Comparison of ENCODE assay signal across 17 cellular contexts in the genomic region with DNA sequence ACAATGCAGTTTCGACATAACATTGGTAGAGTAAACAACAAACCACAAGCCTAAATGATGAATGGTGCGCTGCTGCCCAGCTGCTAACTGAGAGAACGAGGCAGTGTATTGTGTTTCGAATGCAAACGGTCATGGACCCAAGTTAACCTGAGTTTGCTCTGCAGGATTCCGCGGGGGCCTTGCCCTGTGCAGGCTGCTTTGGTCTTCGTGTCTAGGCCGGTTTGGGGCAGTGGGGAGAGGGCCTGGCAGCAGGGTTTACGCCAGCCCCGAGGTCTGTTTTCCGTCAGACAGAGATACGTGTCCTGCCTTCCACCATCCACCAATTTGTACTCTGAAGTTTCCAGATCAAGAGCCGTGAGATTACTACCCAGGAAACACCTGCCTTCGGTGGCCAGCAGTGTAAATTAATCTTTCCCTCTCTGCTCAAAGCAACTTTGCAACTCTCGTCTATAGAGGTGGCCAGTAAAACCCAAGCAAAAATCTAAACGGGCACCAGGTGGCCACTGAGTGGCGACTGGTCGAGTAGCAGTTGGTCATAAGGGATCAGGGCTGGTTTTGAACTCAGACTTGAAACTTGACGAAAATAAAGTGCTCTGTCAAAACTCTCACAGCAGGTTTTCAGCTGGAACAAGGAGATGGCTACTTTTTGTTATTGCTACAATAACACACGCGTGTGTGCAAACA. TPM values are rescaled to one million over a fixed set of nuclear protein-coding genes. Genes with fewer than 3 reads are reported as not detected.
A peak's percentile ranks its signal among the peaks of the same experiment; 100 is the strongest.
DNase-seq lines count a peak whose midpoint lies in the region; ATAC-seq, FAIRE-seq and TF ChIP-seq lines count a peak whose summit lies in the region.
"Had no signal": no experiment of that assay in that cellular context is flagged by ENCODE, and none has a peak within 500 bp of the region (broad histone marks: within the 10 kb centered on the region; RNA-seq: fewer than 3 reads in every experiment).

No MANE protein-coding gene starts in this region.

- DNase-seq in HepG2 (ENCODE audit: low spot score), result no peak
- DNase-seq in right lobe of liver, result no peak
- peak; percentile 58 for DNase-seq in NCI-H510A (lab: John Stamatoyannopoulos, UW)
- peak; percentile 52 for DNase-seq in fibroblast of peridontal ligament (ENCODE audit: extremely low read depth)
- no peak for DNase-seq in NCI-H1930 (lab: John Stamatoyannopoulos, UW)
- no peak for DNase-seq in activated naive CD4-positive, alpha-beta T cell treated with anti-CD3 and anti-CD28 coated beads, Interleukin-2, amount 50 U/mL, for 72 hours (ENCODE audit: low spot score in 2 of 2)
- DNase-seq in NCI-H1105 treated with DMSO at 0.1 percent for 48 hours (lab: John Stamatoyannopoulos, UW), result no peak
- no peak for DNase-seq in activated CD4-positive, alpha-beta T cell treated with anti-CD3 and anti-CD28 coated beads, Interleukin-2, amount 50 U/mL, for 48 hours
- DNase-seq: activated CD8-positive, alpha-beta memory T cell treated with anti-CD3 and anti-CD28 coated beads, Interleukin-2, amount 50 U/mL, for 4 hours; activated naive CD4-positive, alpha-beta T cell treated with Interleukin-2 at 50 U/mL for 16 hours; GM23248; NCI-H1694 treated with DMSO at 0.1 percent for 48 hours; NCI-H748 treated with DMSO at 0.1 percent for 48 hours had no signal

- TF ChIP-seq EP300 in HepG2 (IDR thresholded peaks at IDR 0.05; ENCODE audit: low read depth in 2 of 2, low read length in 2 of 2), result no peak
- no peak for TF ChIP-seq EP300 in HepG2 (CRISPR knock-in tag; IDR thresholded peaks at IDR 0.05; ENCODE audit: borderline replicate concordance)

- no peak overlapping the region for H3K27ac Mint-ChIP-seq in activated naive CD4-positive, alpha-beta T cell treated with anti-CD3 and anti-CD28 coated beads, Interleukin-2, amount 50 U/mL, for 72 hours

- CTCF ChIA-PET in HepG2 (lab: Yijun Ruan, JAX; ENCODE audit: low intra/inter-chr PET ratio, low total read pairs), result no interaction called here

- H3K9ac ChIP-seq in HepG2 (ENCODE audit: insufficient read depth, low read depth, low read length), result no peak overlapping the region
- H3K9ac ChIP-seq: GM23248 had no signal

- in situ Hi-C loops in HepG2 (cut with HindIII; ENCODE audit: extremely low pct_ligation_motif_present, low pct_unique_long_range_greater_than_20kb), result no loop called here

- intact Hi-C loops in HepG2 (cut with micrococcal nuclease; ENCODE audit: unreplicated experiment) (no loop called here), right lobe of liver (cut with DNase I) (no loop called here)

- H3K4me2 ChIP-seq in HepG2 (ENCODE audit: low read depth, low read length), result no peak overlapping the region

- TF ChIP-seq POLR2A in HepG2 (IDR thresholded peaks at IDR 0.05; ENCODE audit: insufficient read depth in 1 of 2, low read depth in 2 of 2, low read length in 2 of 2), result no peak
- no peak for TF ChIP-seq POLR2A in right lobe of liver (IDR thresholded peaks at IDR 0.05)

- no peak for FAIRE-seq in HepG2 (lab: Jason Lieb, UNC)
- FAIRE-seq: A204.1, D721Med had no signal

- peaks cover 18% of the 10 kb centered on the region; the same call in 1 of the 2 replicates for H3K4me1 ChIP-seq in HepG2 (ENCODE audit: insufficient read depth, low read length)
- H3K4me1 ChIP-seq in right lobe of liver, result no peaks in the 10 kb centered on the region

- no peaks in the 10 kb centered on the region; a peak in 1 of 5 replicates for H3K27me3 ChIP-seq in HepG2 (ENCODE audit: control insufficient read depth in 1 of 2, insufficient read depth in 2 of 2, low read length in 2 of 2)
- no peaks in the 10 kb centered on the region for H3K27me3 ChIP-seq in right lobe of liver

- no peak overlapping the region for H3K27ac ChIP-seq in HepG2 (ENCODE audit: extremely low read length, insufficient read depth, low read length)
- H3K27ac ChIP-seq in right lobe of liver, result no peak overlapping the region
- H3K27ac ChIP-seq: GM23248 had no signal

- POLR2A ChIA-PET in HepG2 (lab: Yijun Ruan, JAX), result no interaction called here

- H4K20me1 ChIP-seq in HepG2 (ENCODE audit: insufficient read depth, low read length), result no peaks in the 10 kb centered on the region

- no peaks in the 10 kb centered on the region for H3K36me3 Mint-ChIP-seq in activated naive CD4-positive, alpha-beta T cell treated with anti-CD3 and anti-CD28 coated beads, Interleukin-2, amount 50 U/mL, for 72 hours

- peaks cover 0 to 6% of the 10 kb centered on the region in 2 experiments; a peak in 1 of 5 replicates for H3K36me3 ChIP-seq in HepG2 (replicated peaks in 1 of 2; ENCODE audit: control insufficient read depth in 1 of 2, insufficient read depth in 2 of 2, low read length in 2 of 2)
- no peaks in the 10 kb centered on the region for H3K36me3 ChIP-seq in right lobe of liver

- no peaks in the 10 kb centered on the region for H3K79me2 ChIP-seq in HepG2 (ENCODE audit: insufficient read depth, low read length)

- H3K9me3 ChIP-seq in HepG2 (ENCODE audit: low read length), result no peaks in the 10 kb centered on the region
- H3K9me3 ChIP-seq in right lobe of liver, result no peaks in the 10 kb centered on the region

- no peak for TF ChIP-seq RAD21 in HepG2 (CRISPR knock-in tag; IDR thresholded peaks at IDR 0.05)

- no peak overlapping the region for H2AFZ ChIP-seq in HepG2 (ENCODE audit: low read length)
- H2AFZ ChIP-seq: GM23248 had no signal

- no TSS peak for BruUV-seq in HepG2 (replicated peaks; lab: Mats Ljungman, UMichigan)

- H3K9me3 Mint-ChIP-seq in activated naive CD4-positive, alpha-beta T cell treated with anti-CD3 and anti-CD28 coated beads, Interleukin-2, amount 50 U/mL, for 72 hours, result no peaks in the 10 kb centered on the region

- ATAC-seq in HepG2 (peak; percentile 58), right lobe of liver (no peak)
- ATAC-seq in activated naive CD4-positive, alpha-beta T cell treated with anti-CD3 and anti-CD28 coated beads, Interleukin-2, amount 50 U/mL, for 72 hours, result no peak
- ATAC-seq: activated CD4-positive, CD25-positive, alpha-beta regulatory T cell treated with anti-CD3 and anti-CD28 coated beads, Interleukin-2, amount 50 U/mL, for 24 hours; left lobe of liver had no signal

- 69% methylated on average over 20 of the region's 22 CpGs for WGBS in HepG2 (ENCODE audit: low lambda C conversion rate)
- WGBS in right lobe of liver (ENCODE audit: insufficient coverage, low coverage, low lambda C conversion rate, missing lambda C conversion rate), result 53% methylated on average over 13 of the region's 22 CpGs

- TF ChIP-seq CTCF in HepG2 (CRISPR knock-in tag; IDR thresholded peaks at IDR 0.05), result no peak
- TF ChIP-seq CTCF in right lobe of liver (IDR thresholded peaks at IDR 0.05), result no peak

- H3K4me3 ChIP-seq in HepG2 (replicated peaks in 1 of 3; ENCODE audit: insufficient read depth in 1 of 3, low read depth in 2 of 3, low read length in 3 of 3) (no peak overlapping the region), right lobe of liver (no peak overlapping the region)
- H3K4me3 ChIP-seq: GM23248 had no signal

TF ChIP-seq in HepG2, 621 proteins besides CTCF, POLR2A, EP300 and RAD21:
- TF ChIP-seq ATF7 (IDR thresholded peaks at IDR 0.05) (no peak), ATF7 (CRISPR knock-in tag; IDR thresholded peaks at IDR 0.05) (no peak), ZFP82 (CRISPR knock-in tag; IDR thresholded peaks at IDR 0.05; ENCODE audit: borderline replicate concordance) (no peak), ZNF121 (CRISPR knock-in tag; IDR thresholded peaks at IDR 0.05) (no peak), STAG1 (CRISPR knock-in tag; IDR thresholded peaks at IDR 0.05) (0 out of 2 replicates have a peak, but pooled peaks have one; percentile 4), ZNF382 (CRISPR knock-in tag; IDR thresholded peaks at IDR 0.05; ENCODE audit: borderline replicate concordance) (no peak), SIX1 (CRISPR knock-in tag; IDR thresholded peaks at IDR 0.05; ENCODE audit: borderline replicate concordance) (no peak), ZFP37 (CRISPR knock-in tag; IDR thresholded peaks at IDR 0.05; ENCODE audit: borderline replicate concordance) (no peak), ZNF205 (CRISPR knock-in tag; IDR thresholded peaks at IDR 0.05) (no peak), FOXA1 (IDR thresholded peaks at IDR 0.05) (no peak), FOXA1 (CRISPR knock-in tag; IDR thresholded peaks at IDR 0.05) (peak; percentile 20; the same call in 1 of the 2 replicates), IKZF1 (IDR thresholded peaks at IDR 0.05) (no peak), SMC3 (IDR thresholded peaks at IDR 0.05; ENCODE audit: low read length) (peak; percentile 13; the same call in 1 of the 2 replicates), SOX6 (IDR thresholded peaks at IDR 0.05) (no peak), SOX6 (CRISPR knock-in tag; IDR thresholded peaks at IDR 0.05) (no peak), ZNF3 (CRISPR knock-in tag; IDR thresholded peaks at IDR 0.05) (no peak)

RNA-seq across cellular contexts. Expression of a gene that starts 6.3 kb away (rescaled TPM):
- total RNA-seq in HepG2 (2016; rRNA removed; fragmentation: Illumina TruSeq; extraction: Trizol) (4.0 and 4.2 TPM in 2 replicates), right lobe of liver (1 to 10 TPM; 1.9 to 4.0 (median 2.7) TPM)
- 1.2 and 1.5 TPM in 2 replicates for total RNA-seq in HepG2 (2016; cell fraction: cytosol; rRNA removed; fragmentation: Illumina TruSeq; extraction: Trizol; ENCODE audit: low read depth)
- 3.0 and 4.8 TPM in 2 replicates for total RNA-seq in HepG2 (2016; cell fraction: insoluble cytoplasmic fraction; rRNA removed; fragmentation: Illumina TruSeq; extraction: Trizol)
- total RNA-seq in HepG2 (2016; cell fraction: membrane; rRNA removed; fragmentation: Illumina TruSeq; extraction: Trizol), result 1.9 TPM in 2 replicates
- total RNA-seq in HepG2 (2016; cell fraction: nucleus; rRNA removed; fragmentation: Illumina TruSeq; extraction: Trizol), result 8.4 and 8.5 TPM in 2 replicates
- polyA plus RNA-seq in HepG2 (2011; rRNA removed), result 6.9 and 8.7 TPM in 2 replicates
- polyA plus RNA-seq in HepG2 (2011; cell fraction: cytosol; rRNA removed), result 1.9 and 2.1 TPM in 2 replicates
- 29.0 and 46.2 TPM in 2 replicates for polyA plus RNA-seq in HepG2 (2011; cell fraction: nucleus; rRNA removed)
- polyA plus RNA-seq in HepG2 (2012), result 2.7 and 2.8 TPM in 2 replicates
- 0.29 and 0.34 TPM in 2 replicates for polyA plus RNA-seq in HepG2 (2016; cell fraction: cytosol; fragmentation: Illumina TruSeq; extraction: Trizol; ENCODE audit: low read depth)
- 2.1 and 3.3 TPM in 2 replicates for polyA plus RNA-seq in HepG2 (2016; cell fraction: insoluble cytoplasmic fraction; fragmentation: Illumina TruSeq; extraction: Trizol; ENCODE audit: low read depth)
- polyA plus RNA-seq in HepG2 (2016; cell fraction: membrane; fragmentation: Illumina TruSeq; extraction: Trizol; ENCODE audit: low read depth), result 0.50 and 0.78 TPM in 2 replicates
- polyA plus RNA-seq in HepG2 (2016; cell fraction: nucleus; fragmentation: Illumina TruSeq; extraction: Trizol; ENCODE audit: insufficient read depth, low read depth), result 15.5 and 16.6 TPM in 2 replicates
- 15.6 and 28.2 TPM in 2 replicates for polyA minus RNA-seq in HepG2 (2011; rRNA and poly(A)+ RNA removed; ENCODE audit: low replicate concordance)
- 3.9 and 5.9 TPM in 2 replicates for polyA minus RNA-seq in HepG2 (2011; cell fraction: cytosol; rRNA and poly(A)+ RNA removed)
- polyA minus RNA-seq in HepG2 (2011; cell fraction: nucleus; rRNA and poly(A)+ RNA removed), result 10.0 and 10.2 TPM in 2 replicates
- total RNA-seq in activated naive CD4-positive, alpha-beta T cell treated with anti-CD3 and anti-CD28 coated beads, Interleukin-2, amount 50 U/mL, for 72 hours, result 10 to 100 TPM; 13.1 to 23.0 TPM

Comparison
In these comparisons a context has a peak if more than half of its experiments do, and no peak if none do; other contexts are left out.
1. DNase-seq: peak in NCI-H510A (single experiment) and fibroblast of peridontal ligament (single experiment); none in HepG2 (single experiment), right lobe of liver (0 of 3), NCI-H1930 (0 of 2), activated naive CD4-positive, alpha-beta T cell treated with anti-CD3 and anti-CD28 coated beads, Interleukin-2, amount 50 U/mL, for 72 hours (0 of 2), NCI-H1105 treated with DMSO at 0.1 percent for 48 hours (single experiment) and activated CD4-positive, alpha-beta T cell treated with anti-CD3 and anti-CD28 coated beads, Interleukin-2, amount 50 U/mL, for 48 hours (0 of 2).